Comparison of ENCODE assay signal across 11 cellular contexts in the genomic region with DNA sequence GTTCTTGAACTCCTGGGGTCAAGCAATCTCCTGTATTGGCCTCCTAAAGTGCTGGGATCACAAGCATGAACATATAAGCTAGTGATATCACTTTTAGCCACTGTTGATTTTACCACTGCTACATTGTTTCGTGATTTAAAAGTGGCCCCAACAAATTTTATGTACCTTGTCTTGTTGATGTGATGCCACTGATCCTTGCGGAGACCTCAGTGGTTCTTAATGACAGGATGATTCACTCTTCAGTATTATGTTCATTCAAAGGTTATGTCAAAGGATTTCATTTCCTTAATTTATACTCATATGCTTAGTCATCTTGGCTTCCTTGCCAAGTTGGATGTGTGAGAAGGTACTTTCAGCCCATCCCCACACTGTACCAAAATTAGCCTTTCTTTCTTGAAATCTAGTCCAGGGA. TPM values are rescaled to one million over a fixed set of nuclear protein-coding genes. Genes with fewer than 3 reads are reported as not detected.
DNase-seq lines count a peak whose midpoint lies in the region; ATAC-seq and TF ChIP-seq lines count a peak whose summit lies in the region.
"Had no signal": no experiment of that assay in that cellular context is flagged by ENCODE, and none has a peak within 500 bp of the region (broad histone marks: within the 10 kb centered on the region; RNA-seq: fewer than 3 reads in every experiment).

No MANE protein-coding gene starts in this region.

- ATAC-seq in mucosa of descending colon (peak; percentile 91), HG02840 (IDR thresholded peaks at IDR 0.05; ENCODE audit: low FRiP score, unreplicated experiment) (no peak), HG02798 (IDR thresholded peaks at IDR 0.05; ENCODE audit: poor library complexity, unreplicated experiment) (no peak)

- peaks cover 18% of the 10 kb centered on the region for H3K4me1 Mint-ChIP-seq in Calu3 (ENCODE audit: low read depth, unreplicated experiment)
- H3K4me1 Mint-ChIP-seq in activated naive CD8-positive, alpha-beta T cell treated with anti-CD3 and anti-CD28 coated beads for 36 hours = peaks cover 85% of the 10 kb centered on the region

- H3K4me3 ChIP-seq in mucosa of descending colon (no peak overlapping the region), vagina (no peak overlapping the region)
- H3K4me3 ChIP-seq: heart right ventricle had no signal

- no peaks in the 10 kb centered on the region for H3K4me1 ChIP-seq in mucosa of descending colon (ENCODE audit: low read depth)
- no peaks in the 10 kb centered on the region for H3K4me1 ChIP-seq in vagina

- H3K36me3 ChIP-seq in mucosa of descending colon (ENCODE audit: low read depth) (no peaks in the 10 kb centered on the region), vagina (no peaks in the 10 kb centered on the region)
- H3K36me3 ChIP-seq: heart right ventricle had no signal

- no peaks in the 10 kb centered on the region for H3K27me3 Mint-ChIP-seq in Calu3 (ENCODE audit: unreplicated experiment)
- no peaks in the 10 kb centered on the region for H3K27me3 Mint-ChIP-seq in activated naive CD8-positive, alpha-beta T cell treated with anti-CD3 and anti-CD28 coated beads for 36 hours

- no peaks in the 10 kb centered on the region for H3K36me3 Mint-ChIP-seq in Calu3 (ENCODE audit: insufficient read depth, unreplicated experiment)
- H3K36me3 Mint-ChIP-seq in activated naive CD8-positive, alpha-beta T cell treated with anti-CD3 and anti-CD28 coated beads for 36 hours = peaks cover 38% of the 10 kb centered on the region

- H3K27ac Mint-ChIP-seq in Calu3 (ENCODE audit: unreplicated experiment) = peak overlapping the region; percentile 68
- H3K27ac Mint-ChIP-seq in activated naive CD8-positive, alpha-beta T cell treated with anti-CD3 and anti-CD28 coated beads for 36 hours = peak overlapping the region; percentile 89

- H3K9me3 Mint-ChIP-seq in Calu3 (ENCODE audit: low read depth, unreplicated experiment) = no peaks in the 10 kb centered on the region
- peaks cover 1% of the 10 kb centered on the region for H3K9me3 Mint-ChIP-seq in activated naive CD8-positive, alpha-beta T cell treated with anti-CD3 and anti-CD28 coated beads for 36 hours

- H3K9me3 ChIP-seq in mucosa of descending colon (no peaks in the 10 kb centered on the region), vagina (no peaks in the 10 kb centered on the region)
- H3K9me3 ChIP-seq: heart right ventricle had no signal

- TF ChIP-seq CTCF in Calu3 (IDR thresholded peaks at IDR 0.05; ENCODE audit: unreplicated experiment) (no peak), mucosa of descending colon (IDR thresholded peaks at IDR 0.05) (no peak), vagina (IDR thresholded peaks at IDR 0.05) (no peak)

- no peak overlapping the region for H3K4me3 Mint-ChIP-seq in Calu3 (ENCODE audit: low read depth, unreplicated experiment)
- peak overlapping the region; percentile 15 for H3K4me3 Mint-ChIP-seq in activated naive CD8-positive, alpha-beta T cell treated with anti-CD3 and anti-CD28 coated beads for 36 hours

- peak; percentile 6 for DNase-seq in Calu3
- peak; percentile 39 for DNase-seq in HT-29 (ENCODE audit: low spot score)
- DNase-seq in activated naive CD8-positive, alpha-beta T cell treated with anti-CD3 and anti-CD28 coated beads for 36 hours = no peak
- no peak for DNase-seq in mucosa of descending colon
- DNase-seq in vagina (ENCODE audit: extremely low spot score in 2 of 2) = no peak
- DNase-seq in NCI-H1048 (lab: John Stamatoyannopoulos, UW) = no peak
- DNase-seq: heart right ventricle; KG1; stimulated activated CD4-positive, alpha-beta T cell treated with anti-CD3 and anti-CD28 coated beads, Interleukin-12 subunit alpha, Interleukin-12 subunit beta, amount 100 ng/mL, for 4 hours had no signal

- H3K27me3 ChIP-seq in vagina = no peaks in the 10 kb centered on the region
- H3K27me3 ChIP-seq: heart right ventricle had no signal

- no TSS peak for BruUV-seq in Calu3 (replicated peaks; lab: Mats Ljungman, UMichigan)

- intact Hi-C loops in Calu3 (cut with micrococcal nuclease; ENCODE audit: unreplicated experiment) = no loop called here
- intact Hi-C loops in mucosa of descending colon (cut with DNase I, micrococcal nuclease) = no loop called here
- intact Hi-C loops in vagina (cut with DNase I) = no loop called here

- CTCF ChIA-PET in Calu3 (lab: Charles Lee) = interaction anchor here (1.0 kb wide), 1 partner anchor 157 kb away, joined by 3 read pairs; a partner anchor contains a TSS

- no peak for TF ChIP-seq POLR2A in vagina (IDR thresholded peaks at IDR 0.05)

- no peak overlapping the region for H3K27ac ChIP-seq in vagina
- H3K27ac ChIP-seq: heart right ventricle had no signal

RNA-seq across cellular contexts. Expression of a gene that starts 12.1 kb away (rescaled TPM):
- total RNA-seq in Calu3 (2022) (28.5 and 30.3 TPM in 2 replicates), mucosa of descending colon (100 to 1,000 TPM in 1 of 3 donors, 10 to 100 TPM in 2; 91.0 to 155 (median 99.3) TPM), vagina (18.7 TPM)
- 0.51 and 0.86 TPM in 2 replicates for total RNA-seq in HT-29 (2014; rRNA removed; shearing (Covaris generic))
- 10 to 100 TPM; 43.2 to 49.7 TPM for total RNA-seq in activated naive CD8-positive, alpha-beta T cell treated with anti-CD3 and anti-CD28 coated beads for 36 hours

Comparison
In these comparisons a context has a peak if more than half of its experiments do, and no peak if none do; other contexts are left out.
1. DNase-seq: peak in Calu3 (single experiment) and HT-29 (single experiment); none in activated naive CD8-positive, alpha-beta T cell treated with anti-CD3 and anti-CD28 coated beads for 36 hours (single experiment), mucosa of descending colon (0 of 3), vagina (0 of 2) and NCI-H1048 (single experiment).
2. RNA of a gene that starts 12.1 kb away (total RNA-seq): 91.0 to 155 TPM in mucosa of descending colon, 43.2 to 49.7 TPM in activated naive CD8-positive, alpha-beta T cell treated with anti-CD3 and anti-CD28 coated beads for 36 hours, 28.5 to 30.3 TPM in Calu3 and 18.7 TPM in vagina (single experiment); 0.51 to 0.86 TPM in HT-29; every median in the first group is over 10 times any median in the second.